Comparison of ENCODE assay signal across 8 cellular contexts in genomic region chr6:85678602-85679444, GRCh38. TPM values are rescaled to one million over a fixed set of nuclear protein-coding genes. Genes with fewer than 3 reads are reported as not detected.
DNase-seq lines count a peak whose midpoint lies in the region; ATAC-seq and TF ChIP-seq lines count a peak whose summit lies in the region.

No MANE protein-coding gene starts in this region.

- peak overlapping the region; percentile 98 for H3K9ac ChIP-seq in SK-N-MC (ENCODE audit: insufficient read length)

- no peaks in the 10 kb centered on the region for H3K27me3 ChIP-seq in thymus (ENCODE audit: control insufficient read depth, insufficient read depth)

- peaks cover 15% of the 10 kb centered on the region for H3K4me1 ChIP-seq in thymus (ENCODE audit: control insufficient read depth, insufficient read depth, low read length)

- H3K27me3 Mint-ChIP-seq in glutamatergic neuron (ENCODE audit: unreplicated experiment) (peaks cover 6% of the 10 kb centered on the region), osteocyte (ENCODE audit: unreplicated experiment) (no peaks in the 10 kb centered on the region)

- peaks cover 51 to 55% of the 10 kb centered on the region in 2 donors for H3K36me3 Mint-ChIP-seq in activated naive CD4-positive, alpha-beta T cell treated with anti-CD3 and anti-CD28 coated beads, Interleukin-2, amount 50 U/mL, for 72 hours
- H3K36me3 Mint-ChIP-seq in glutamatergic neuron (ENCODE audit: unreplicated experiment) (no peaks in the 10 kb centered on the region), osteocyte (ENCODE audit: unreplicated experiment) (peaks cover 33% of the 10 kb centered on the region)

- WGBS in thymus: under 1% methylated on average over 82 of the region's 82 CpGs

- no peaks in the 10 kb centered on the region for H3K9me3 Mint-ChIP-seq in activated naive CD4-positive, alpha-beta T cell treated with anti-CD3 and anti-CD28 coated beads, Interleukin-2, amount 50 U/mL, for 72 hours
- H3K9me3 Mint-ChIP-seq in glutamatergic neuron (ENCODE audit: unreplicated experiment) (peaks cover 5% of the 10 kb centered on the region), osteocyte (ENCODE audit: unreplicated experiment) (no peaks in the 10 kb centered on the region)

- POLR2A ChIA-PET in GM10248 (lab: Yijun Ruan, JAX): interaction anchor here (0.6 to 8.8 kb wide), 45 partner anchors 9 to 1819 kb away, joined by 3 to 254 read pairs (median 5); partner anchors contain the start of genes CYB5R4, NT5E, SNX14 and SYNCRIP

- no peaks in the 10 kb centered on the region for H3K9me3 ChIP-seq in SK-N-MC (ENCODE audit: low read depth, low read length)
- H3K9me3 ChIP-seq in thymus (ENCODE audit: control insufficient read depth): no peaks in the 10 kb centered on the region

- H3K27ac ChIP-seq in SK-N-MC (peak overlapping the region; percentile 88), thymus (ENCODE audit: low read depth) (peak overlapping the region; percentile 96)

- peak overlapping the region; percentile 99 to 100 for H3K27ac Mint-ChIP-seq in activated naive CD4-positive, alpha-beta T cell treated with anti-CD3 and anti-CD28 coated beads, Interleukin-2, amount 50 U/mL, for 72 hours
- peak overlapping the region; percentile 91 for H3K27ac Mint-ChIP-seq in glutamatergic neuron (ENCODE audit: unreplicated experiment)
- H3K27ac Mint-ChIP-seq in osteocyte (ENCODE audit: unreplicated experiment): peak overlapping the region; percentile 96

- ATAC-seq in HG02588 (IDR thresholded peaks at IDR 0.05; ENCODE audit: unreplicated experiment): peak; percentile 84
- ATAC-seq in activated naive CD4-positive, alpha-beta T cell treated with anti-CD3 and anti-CD28 coated beads, Interleukin-2, amount 50 U/mL, for 72 hours: peak; percentile 89 to 92

- DNase-seq in GM10248 (ENCODE audit: extremely low spot score) (peak; percentile 96), NCI-H1048 (lab: John Stamatoyannopoulos, UW) (peak; percentile 95), SK-N-MC (ENCODE audit: low read depth, low spot score) (peak; percentile 96), glutamatergic neuron (peak; percentile 94), osteocyte (ENCODE audit: extremely low spot score, unreplicated experiment) (peak; percentile 99)
- DNase-seq in activated naive CD4-positive, alpha-beta T cell treated with anti-CD3 and anti-CD28 coated beads, Interleukin-2, amount 50 U/mL, for 72 hours (ENCODE audit: low spot score in 2 of 2): peak; percentile 98 to 99

- H3K4me3 ChIP-seq in SK-N-MC: peak overlapping the region; percentile 98
- peak overlapping the region; percentile 82 for H3K4me3 ChIP-seq in thymus (ENCODE audit: low read length)

- H3K4me3 Mint-ChIP-seq in glutamatergic neuron (ENCODE audit: unreplicated experiment) (peak overlapping the region; percentile 99), osteocyte (ENCODE audit: unreplicated experiment) (peak overlapping the region; percentile 95)

- H3K36me3 ChIP-seq in SK-N-MC (ENCODE audit: insufficient read depth, low read length) (peaks cover 41% of the 10 kb centered on the region), thymus (ENCODE audit: control insufficient read depth, insufficient read depth) (peaks cover 8% of the 10 kb centered on the region)

- TF ChIP-seq CTCF in GM10248 (IDR thresholded peaks at IDR 0.05; ENCODE audit: control extremely low read depth, extremely low read depth, low read depth, missing control alignments) (no peak), glutamatergic neuron (IDR thresholded peaks at IDR 0.05; ENCODE audit: partially characterized antibody, unreplicated experiment) (no peak), osteocyte (IDR thresholded peaks at IDR 0.05) (no peak)

- peaks cover 14% of the 10 kb centered on the region for H3K4me1 Mint-ChIP-seq in glutamatergic neuron (ENCODE audit: low read depth, unreplicated experiment)
- peaks cover 41% of the 10 kb centered on the region for H3K4me1 Mint-ChIP-seq in osteocyte (ENCODE audit: unreplicated experiment)

- CTCF ChIA-PET in GM10248 (lab: Yijun Ruan, JAX): interaction anchor here (0.7 to 1.6 kb wide), 4 partner anchors 9 to 118 kb away, joined by 3 to 8 read pairs (median 4); no protein-coding TSS in a partner anchor

RNA-seq across cellular contexts. Expression of gene SYNCRIP, which starts 36.1 kb away (rescaled TPM):
- 100 to 1,000 TPM in 1 of 2 donors, 10 to 100 TPM in 1; 78.3 to 147 TPM for total RNA-seq in activated naive CD4-positive, alpha-beta T cell treated with anti-CD3 and anti-CD28 coated beads, Interleukin-2, amount 50 U/mL, for 72 hours
- total RNA-seq in glutamatergic neuron (ENCODE audit: unreplicated experiment): 93.6 TPM
- total RNA-seq in osteocyte: 93.7 and 94.0 TPM in 2 replicates
- 50.6 TPM for polyA plus RNA-seq in thymus

Comparison
In these comparisons a context has a peak if more than half of its experiments do, and no peak if none do; other contexts are left out.
1. Peak in every context shown above with its lines: DNase-seq, ATAC-seq, H3K4me3 ChIP-seq and H3K27ac ChIP-seq.